ENCODE assay signal across 15 cellular contexts in the genomic region with DNA sequence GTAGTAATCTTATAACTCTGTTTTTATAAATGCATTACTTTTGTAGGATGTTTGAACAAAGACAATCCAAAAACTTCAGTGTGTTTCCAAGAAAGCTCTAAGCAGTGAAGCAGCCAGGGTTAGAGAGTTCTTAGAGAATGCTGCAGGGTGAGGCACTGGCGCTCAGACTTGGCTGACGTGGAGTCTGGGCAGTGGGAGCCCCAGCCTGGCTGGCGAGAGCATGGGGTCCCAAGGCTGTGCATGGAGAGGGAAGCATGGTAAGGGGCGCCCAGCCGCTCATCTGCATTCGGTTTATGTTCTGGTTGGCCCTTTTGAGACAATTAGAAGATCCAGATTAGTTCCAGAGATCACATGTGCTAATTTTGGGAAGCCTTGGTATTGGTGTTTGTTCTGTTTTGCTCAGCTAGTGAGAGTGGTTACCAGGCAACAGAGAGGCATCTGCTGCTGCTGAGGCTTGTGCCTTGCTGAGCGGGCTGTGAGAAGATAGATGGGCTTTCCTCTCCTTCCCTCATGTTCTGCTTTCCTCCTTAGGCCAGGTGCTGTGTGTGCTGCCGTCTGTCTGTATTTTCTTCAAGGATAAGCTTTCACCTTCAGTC. TPM values are rescaled to one million over a fixed set of nuclear protein-coding genes. Genes with fewer than 3 reads are reported as not detected.
DNase-seq lines count a peak whose midpoint lies in the region; ATAC-seq lines count a peak whose summit lies in the region.
"Had no signal": no experiment of that assay in that cellular context is flagged by ENCODE, and none has a peak within 500 bp of the region (broad histone marks: within the 10 kb centered on the region; RNA-seq: fewer than 3 reads in every experiment).

No MANE protein-coding gene starts in this region.

- no peak overlapping the region for H3K4me3 Mint-ChIP-seq in immature natural killer cell
- H3K4me3 Mint-ChIP-seq: activated B cell treated with CpG ODN at 0.5 μM for 24 hours, GM23338 had no signal

- H3K27me3 ChIP-seq in right cardiac atrium (ENCODE audit: control insufficient read depth, insufficient read depth) (no peaks in the 10 kb centered on the region), stomach smooth muscle (ENCODE audit: control insufficient read depth in 1 of 2, insufficient read depth in 2 of 2, low read length in 2 of 2) (no peaks in the 10 kb centered on the region)

- peak; percentile 49 to 78 for ATAC-seq in right cardiac atrium
- no peak for ATAC-seq in esophagus mucosa
- ATAC-seq: GM23338, left lobe of liver had no signal

- intact Hi-C loops in right cardiac atrium (cut with DNase I), result no loop called here

- H3K27me3 Mint-ChIP-seq in immature natural killer cell (ENCODE audit: low read depth in 3 of 3), result no peaks in the 10 kb centered on the region
- H3K27me3 Mint-ChIP-seq: activated B cell treated with CpG ODN at 0.5 μM for 24 hours had no signal

- H3K9ac ChIP-seq in stomach smooth muscle (ENCODE audit: low read length in 2 of 2), result peak overlapping the region in 1 of 2 donors; percentile 21

- DNase-seq in NCI-H2171 (lab: John Stamatoyannopoulos, UW) (peak; percentile 48), cerebellar cortex (ENCODE audit: low spot score) (peak; percentile 50), right cardiac atrium (no peak), immature natural killer cell (no peak), dermis blood vessel endothelial cell (no peak)
- no peak for DNase-seq in activated effector memory CD4-positive, alpha-beta T cell treated with Interleukin-2 at 50 U/mL for 16 hours
- DNase-seq: activated B cell treated with CpG ODN at 0.5 μM for 24 hours; activated T-cell treated with anti-CD3 and anti-CD28 coated beads, Interleukin-2, amount 50 U/mL, for 48 hours; COR-L47; MV-4-11; NCI-H526 treated with DMSO at 0.1 percent for 48 hours had no signal

- H3K4me3 ChIP-seq in right cardiac atrium (ENCODE audit: low read length) (no peak overlapping the region), stomach smooth muscle (ENCODE audit: low read length in 2 of 2) (peak overlapping the region; percentile 41 to 61)
- H3K4me3 ChIP-seq: GM23338 had no signal

- no peak overlapping the region for H3K27ac ChIP-seq in right cardiac atrium (ENCODE audit: low read length)
- peak overlapping the region; percentile 87 for H3K27ac ChIP-seq in stomach smooth muscle (ENCODE audit: low read length)

- H3K36me3 ChIP-seq in stomach smooth muscle (ENCODE audit: control insufficient read depth in 2 of 2, insufficient read depth in 2 of 2, low read length in 2 of 2), result peaks cover 34 to 38% of the 10 kb centered on the region in 2 donors

- no peaks in the 10 kb centered on the region for H3K4me1 Mint-ChIP-seq in immature natural killer cell
- H3K4me1 Mint-ChIP-seq: activated B cell treated with CpG ODN at 0.5 μM for 24 hours, GM23338 had no signal

- WGBS in right cardiac atrium, result 60% methylated on average over 8 of the region's 8 CpGs

- H3K4me1 ChIP-seq in right cardiac atrium (ENCODE audit: control insufficient read depth, insufficient read depth, low read length), result peaks cover 2% of the 10 kb centered on the region
- peaks cover 45% of the 10 kb centered on the region for H3K4me1 ChIP-seq in stomach smooth muscle (ENCODE audit: control insufficient read depth, insufficient read depth, low read length)

- peaks cover 14 to 41% (median 20%) of the 10 kb centered on the region in 3 donors for H3K36me3 Mint-ChIP-seq in immature natural killer cell

- H3K9me3 ChIP-seq in right cardiac atrium (ENCODE audit: control insufficient read depth, low read length), result no peaks in the 10 kb centered on the region
- H3K9me3 ChIP-seq in stomach smooth muscle (ENCODE audit: control insufficient read depth in 2 of 2, low read length in 2 of 2), result no peaks in the 10 kb centered on the region

- H3K9me3 Mint-ChIP-seq in immature natural killer cell, result no peaks in the 10 kb centered on the region
- H3K9me3 Mint-ChIP-seq: activated B cell treated with CpG ODN at 0.5 μM for 24 hours, GM23338 had no signal

- H3K27ac Mint-ChIP-seq in immature natural killer cell, result no peak overlapping the region
- H3K27ac Mint-ChIP-seq: activated B cell treated with CpG ODN at 0.5 μM for 24 hours, GM23338 had no signal

RNA-seq across cellular contexts. Expression of a gene that starts 10.3 kb away (rescaled TPM):
- total RNA-seq in right cardiac atrium (100 to 1,000 TPM; 139 to 163 (median 147) TPM), esophagus mucosa (63.0 TPM), dermis blood vessel endothelial cell (287 and 302 TPM in 2 replicates)
- polyA plus RNA-seq in right cardiac atrium (86.9 TPM), immature natural killer cell (10 to 100 TPM; 19.3 to 31.5 (median 19.8) TPM)

RNA-seq across cellular contexts. Expression of a gene that starts 33.8 kb away (rescaled TPM):
- total RNA-seq in right cardiac atrium (10 to 100 TPM; 20.1 to 23.6 (median 22.2) TPM), esophagus mucosa (21.6 TPM), dermis blood vessel endothelial cell (35.4 and 45.0 TPM in 2 replicates)
- polyA plus RNA-seq in right cardiac atrium (22.2 TPM), immature natural killer cell (10 to 100 TPM; 25.3 to 35.6 (median 25.5) TPM)

Comparison
In these comparisons a context has a peak if more than half of its experiments do, and no peak if none do; other contexts are left out.
1. DNase-seq: peak in NCI-H2171 (single experiment) and cerebellar cortex (single experiment); none in right cardiac atrium (0 of 3), immature natural killer cell (0 of 3), dermis blood vessel endothelial cell (single experiment) and activated effector memory CD4-positive, alpha-beta T cell treated with Interleukin-2 at 50 U/mL for 16 hours (single experiment).